ENCODE assay signal across 9 cellular contexts in genomic region chr20:34791289-34792020, GRCh38. TPM values are rescaled to one million over a fixed set of nuclear protein-coding genes. Genes with fewer than 3 reads are reported as not detected.
A peak's percentile ranks its signal among the peaks of the same experiment; 100 is the strongest.
DNase-seq lines count a peak whose midpoint lies in the region; ATAC-seq, FAIRE-seq and TF ChIP-seq lines count a peak whose summit lies in the region.
"Had no signal": no experiment of that assay in that cellular context is flagged by ENCODE, and none has a peak within 500 bp of the region (broad histone marks: within the 10 kb centered on the region; RNA-seq: fewer than 3 reads in every experiment).

No MANE protein-coding gene starts in this region.

- no peaks in the 10 kb centered on the region for H3K9me3 ChIP-seq in hepatocyte (ENCODE audit: low read depth)
- H3K9me3 ChIP-seq in CD4-positive, alpha-beta memory T cell (ENCODE audit: control insufficient read depth in 1 of 2, low read length in 2 of 2): no peaks in the 10 kb centered on the region

- H3K9me2 ChIP-seq in hepatocyte (replicated peaks; ENCODE audit: insufficient read depth): no peaks in the 10 kb centered on the region

- no peak overlapping the region for H2AFZ ChIP-seq in hepatocyte

- DNase-seq in A172 (ENCODE audit: low spot score) (peak; percentile 12), H7 (peak; percentile 25), hepatocyte (ENCODE audit: low spot score) (peak; percentile 17), cortex of kidney (lab: John Stamatoyannopoulos, UW) (no peak), urothelium cell line (ENCODE audit: low spot score) (no peak)
- DNase-seq in CD4-positive, alpha-beta memory T cell: no peak
- no peak for DNase-seq in activated naive CD4-positive, alpha-beta T cell treated with anti-CD3 and anti-CD28 coated beads, Interleukin-2, amount 50 U/mL, for 16 hours
- DNase-seq: SHP77 treated with DMSO at 0.1 percent for 48 hours had no signal

- ATAC-seq in SK-N-SH treated with all-trans-retinoic acid at 6 μM for 48 hours: peak; percentile 82

- CTCF ChIA-PET in CD4-positive, alpha-beta memory T cell (lab: Charles Lee; ENCODE audit: partially characterized antibody): no interaction called here

- H3K27me3 Mint-ChIP-seq in CD4-positive, alpha-beta memory T cell: no peaks in the 10 kb centered on the region

- H3K27me3 ChIP-seq in H7 (ENCODE audit: control insufficient read depth, insufficient read depth, low read length): no peaks in the 10 kb centered on the region
- no peaks in the 10 kb centered on the region for H3K27me3 ChIP-seq in hepatocyte
- no peaks in the 10 kb centered on the region for H3K27me3 ChIP-seq in CD4-positive, alpha-beta memory T cell (ENCODE audit: insufficient read depth, low read length)

- no peak overlapping the region for H3K4me3 ChIP-seq in H7 (ENCODE audit: insufficient read depth, low read depth, low read length)
- H3K4me3 ChIP-seq in hepatocyte: no peak overlapping the region
- no peak overlapping the region for H3K4me3 ChIP-seq in CD4-positive, alpha-beta memory T cell (ENCODE audit: low read length in 2 of 2)

- intact Hi-C loops in CD4-positive, alpha-beta memory T cell (cut with micrococcal nuclease): no loop called here

- H3K4me1 ChIP-seq in hepatocyte (ENCODE audit: insufficient read depth): peaks cover 10% of the 10 kb centered on the region
- no peaks in the 10 kb centered on the region for H3K4me1 ChIP-seq in CD4-positive, alpha-beta memory T cell (ENCODE audit: insufficient read depth, low read length)

- peak overlapping the region in 3 of 7 donors; percentile 22 to 59 (median 38) for H3K27ac Mint-ChIP-seq in CD4-positive, alpha-beta memory T cell

- H3K27ac ChIP-seq in hepatocyte: peak overlapping the region; percentile 57
- H3K27ac ChIP-seq in CD4-positive, alpha-beta memory T cell (ENCODE audit: low read depth, low read length): no peak overlapping the region

- H3K9me3 Mint-ChIP-seq in CD4-positive, alpha-beta memory T cell: no peaks in the 10 kb centered on the region

- WGBS in hepatocyte (ENCODE audit: low lambda C conversion rate, missing lambda C conversion rate): 35% methylated on average over 2 of the region's 2 CpGs

- H3K36me3 ChIP-seq in H7 (replicated peaks; ENCODE audit: control insufficient read depth, insufficient read depth, low read length) (no peaks in the 10 kb centered on the region), hepatocyte (replicated peaks; ENCODE audit: insufficient read depth, low read depth) (no peaks in the 10 kb centered on the region)
- peaks cover 10% of the 10 kb centered on the region for H3K36me3 ChIP-seq in CD4-positive, alpha-beta memory T cell (ENCODE audit: insufficient read depth, low read length)

- peaks cover 9 to 19% of the 10 kb centered on the region in 2 donors for H3K36me3 Mint-ChIP-seq in CD4-positive, alpha-beta memory T cell

- H4K20me1 ChIP-seq in hepatocyte (ENCODE audit: insufficient read depth, poor library complexity, severe bottlenecking): peaks cover 45% of the 10 kb centered on the region

- FAIRE-seq in urothelium cell line (lab: Jason Lieb, UNC): no peak

- H3K4me2 ChIP-seq in hepatocyte: peak overlapping the region; percentile 44

- peaks cover 15 to 19% (median 16%) of the 10 kb centered on the region in 4 donors for H3K4me1 Mint-ChIP-seq in CD4-positive, alpha-beta memory T cell

- POLR2A ChIA-PET in CD4-positive, alpha-beta memory T cell (lab: Charles Lee; ENCODE audit: partially characterized antibody): no interaction called here

- H3K4me3 Mint-ChIP-seq in CD4-positive, alpha-beta memory T cell: no peak overlapping the region

- H3K79me2 ChIP-seq in hepatocyte: peaks cover 71% of the 10 kb centered on the region

- TF ChIP-seq CTCF in hepatocyte (IDR thresholded peaks at IDR 0.05; ENCODE audit: poor library complexity): no peak

TF ChIP-seq in SK-N-SH treated with all-trans-retinoic acid at 6 μM for 48 hours, 23 proteins besides CTCF, POLR2A, EP300 and RAD21:
- TF ChIP-seq BACH2 (CRISPR knock-in tag; IDR thresholded peaks at IDR 0.05; ENCODE audit: borderline replicate concordance) (no peak), ISL1 (CRISPR knock-in tag; IDR thresholded peaks at IDR 0.05) (peak; percentile 61)

RNA-seq across cellular contexts. Expression of gene NCOA6, which starts 34.0 kb away (rescaled TPM):
- total RNA-seq in A172 (2014; rRNA removed; shearing (Covaris generic)): 6.0 and 8.2 TPM in 2 replicates
- 3.7 and 5.4 TPM in 2 replicates for total RNA-seq in H7 (2014; rRNA removed; shearing (Covaris generic))
- 11.1 and 11.6 TPM in 2 replicates for total RNA-seq in hepatocyte
- polyA plus RNA-seq in hepatocyte: 22.6 and 23.5 TPM in 2 replicates
- 10 to 100 TPM; 29.5 to 29.9 TPM for total RNA-seq in CD4-positive, alpha-beta memory T cell
- 10 to 100 TPM in 1 of 2 donors, under 1 TPM in 1; 0.60 to 12.9 TPM for polyA plus RNA-seq in CD4-positive, alpha-beta memory T cell

Comparison
In these comparisons a context has a peak if more than half of its experiments do, and no peak if none do; other contexts are left out.
1. DNase-seq: peak in A172 (single experiment), H7 (single experiment) and hepatocyte (single experiment); none in cortex of kidney (single experiment), CD4-positive, alpha-beta memory T cell (0 of 5), urothelium cell line (single experiment) and activated naive CD4-positive, alpha-beta T cell treated with anti-CD3 and anti-CD28 coated beads, Interleukin-2, amount 50 U/mL, for 16 hours (single experiment).